9 cellular contexts compared by ENCODE assay signal in the genomic region with DNA sequence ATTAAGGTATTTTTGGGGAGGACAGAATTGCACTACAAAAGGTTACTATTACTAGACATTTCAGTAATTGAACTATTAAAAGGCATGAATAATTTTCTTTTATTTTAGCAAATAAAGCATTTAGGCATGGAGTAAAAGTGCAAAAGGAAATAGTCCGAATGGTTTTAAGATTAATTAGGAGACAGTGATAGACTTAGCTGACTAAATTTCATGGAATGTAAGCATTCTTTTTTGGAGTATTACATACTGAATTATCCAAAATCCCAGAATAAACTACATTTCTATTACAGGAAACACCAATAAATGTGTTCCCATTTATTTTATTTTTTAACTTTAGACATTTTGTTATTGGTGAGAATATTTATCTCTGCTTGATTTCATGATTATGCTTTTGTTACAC. TPM values are rescaled to one million over a fixed set of nuclear protein-coding genes. Genes with fewer than 3 reads are reported as not detected.
"Had no signal": no experiment of that assay in that cellular context is flagged by ENCODE, and none has a peak within 500 bp of the region (broad histone marks: within the 10 kb centered on the region; RNA-seq: fewer than 3 reads in every experiment).

No MANE protein-coding gene starts in this region.

- H3K27ac Mint-ChIP-seq: GM23338, H9 had no signal

- DNase-seq: H9, HCEC 1CT, KG1 had no signal

- H3K4me3 ChIP-seq: GM23338, K562 had no signal

- H3K27ac ChIP-seq: HL-60 had no signal

- FAIRE-seq: H1, H54, HepG2, K562 had no signal

- H3K4me1 Mint-ChIP-seq: GM23338, H9 had no signal

- ATAC-seq: GM23338, HepG2, K562 had no signal

- H3K4me3 Mint-ChIP-seq: GM23338, H9 had no signal

- H3K9me3 Mint-ChIP-seq: GM23338, H9 had no signal

RNA-seq across cellular contexts. Expression of a gene that starts 30.7 kb away (rescaled TPM):
- total RNA-seq: HepG2 had no signal
- polyA plus RNA-seq: HepG2 had no signal
